Comparison of ENCODE assay signal across 12 cellular contexts in the genomic region with DNA sequence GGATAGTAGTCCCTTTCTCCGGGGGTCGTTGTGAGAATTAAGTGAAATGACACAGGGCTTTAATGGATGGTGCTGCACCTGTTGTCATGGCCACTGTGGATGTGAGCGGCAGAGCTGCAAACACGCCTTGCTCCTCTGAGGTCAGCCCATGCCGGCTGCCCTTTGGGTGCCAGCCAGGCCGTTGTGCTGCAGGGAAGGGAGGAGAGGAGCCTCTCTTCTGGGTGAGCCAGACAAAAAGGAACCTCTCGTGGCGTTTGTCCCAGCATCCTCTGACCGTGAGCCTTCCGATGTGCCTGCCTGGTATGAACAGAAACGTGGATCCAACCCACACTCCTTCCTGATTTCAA.
DNase-seq lines count a peak whose midpoint lies in the region; ATAC-seq, FAIRE-seq and TF ChIP-seq lines count a peak whose summit lies in the region.
"Had no signal": no experiment of that assay in that cellular context is flagged by ENCODE, and none has a peak within 500 bp of the region (broad histone marks: within the 10 kb centered on the region; RNA-seq: fewer than 3 reads in every experiment).

No MANE protein-coding gene starts in this region.

- H3K9ac ChIP-seq in kidney (ENCODE audit: low read length in 2 of 2) = no peak overlapping the region

- no peak overlapping the region for H3K4me3 ChIP-seq in kidney (ENCODE audit: low read length in 2 of 2)
- H3K4me3 ChIP-seq: tibial nerve had no signal

- intact Hi-C loops in kidney (cut with DNase I) = no loop called here
- intact Hi-C loops in activated CD4-positive, alpha-beta T cell treated with anti-CD3 and anti-CD28 coated beads for 36 hours (cut with DNase I, micrococcal nuclease) = no loop called here

- H3K9me3 ChIP-seq in kidney (ENCODE audit: control insufficient read depth in 1 of 2, low read length in 2 of 2) = no peaks in the 10 kb centered on the region
- H3K9me3 ChIP-seq: tibial nerve had no signal

- POLR2A ChIA-PET in activated CD4-positive, alpha-beta T cell treated with anti-CD3 and anti-CD28 coated beads for 36 hours (lab: Charles Lee) = no interaction called here

- no peak for ATAC-seq in GM21786 (IDR thresholded peaks at IDR 0.05; ENCODE audit: unreplicated experiment)
- ATAC-seq in activated CD4-positive, alpha-beta T cell treated with anti-CD3 and anti-CD28 coated beads for 36 hours = no peak

- H3K9me3 Mint-ChIP-seq in brain = peaks cover 0 to 6% (median 3%) of the 10 kb centered on the region in 5 experiments
- no peaks in the 10 kb centered on the region for H3K9me3 Mint-ChIP-seq in activated CD4-positive, alpha-beta T cell treated with anti-CD3 and anti-CD28 coated beads for 36 hours (ENCODE audit: low read depth)
- H3K9me3 Mint-ChIP-seq: activated naive CD4-positive, alpha-beta T cell treated with anti-CD3 and anti-CD28 coated beads for 36 hours; natural killer cell had no signal

- no peak for FAIRE-seq in kidney (lab: Jason Lieb, UNC)
- FAIRE-seq: bronchial epithelial cell had no signal

- no peaks in the 10 kb centered on the region for H3K36me3 ChIP-seq in kidney (ENCODE audit: control insufficient read depth in 1 of 2, insufficient read depth in 2 of 2, low read length in 2 of 2)
- H3K36me3 ChIP-seq: tibial nerve had no signal

- peaks cover 7% of the 10 kb centered on the region for H3K27me3 Mint-ChIP-seq in brain
- peaks cover 4% of the 10 kb centered on the region for H3K27me3 Mint-ChIP-seq in activated CD4-positive, alpha-beta T cell treated with anti-CD3 and anti-CD28 coated beads for 36 hours

- H3K27ac ChIP-seq in kidney (ENCODE audit: low read depth in 2 of 2, low read length in 2 of 2) = no peak overlapping the region

- CTCF ChIA-PET in activated CD4-positive, alpha-beta T cell treated with anti-CD3 and anti-CD28 coated beads for 36 hours (lab: Charles Lee) = no interaction called here

- H3K27ac Mint-ChIP-seq in brain = peak overlapping the region; percentile 49 to 86 (median 74)
- no peak overlapping the region for H3K27ac Mint-ChIP-seq in activated CD4-positive, alpha-beta T cell treated with anti-CD3 and anti-CD28 coated beads for 36 hours
- H3K27ac Mint-ChIP-seq: activated naive CD4-positive, alpha-beta T cell treated with anti-CD3 and anti-CD28 coated beads for 36 hours; natural killer cell had no signal

- peaks cover 6 to 7% of the 10 kb centered on the region in 2 donors for H3K4me1 ChIP-seq in kidney (ENCODE audit: control insufficient read depth in 1 of 2, insufficient read depth in 1 of 2, low read depth in 1 of 2, low read length in 2 of 2)

- H3K4me1 Mint-ChIP-seq in brain = peaks cover 61% of the 10 kb centered on the region
- H3K4me1 Mint-ChIP-seq in activated CD4-positive, alpha-beta T cell treated with anti-CD3 and anti-CD28 coated beads for 36 hours = no peaks in the 10 kb centered on the region
- H3K4me1 Mint-ChIP-seq: natural killer cell had no signal

- H3K4me3 Mint-ChIP-seq in brain = no peak overlapping the region
- H3K4me3 Mint-ChIP-seq in activated CD4-positive, alpha-beta T cell treated with anti-CD3 and anti-CD28 coated beads for 36 hours = no peak overlapping the region
- H3K4me3 Mint-ChIP-seq: activated naive CD4-positive, alpha-beta T cell treated with anti-CD3 and anti-CD28 coated beads for 36 hours; natural killer cell had no signal

- DNase-seq in D341Med (ENCODE audit: low spot score) (peak; percentile 10), kidney (peak; percentile 73), pons (ENCODE audit: low spot score) (peak; percentile 41), H4 (ENCODE audit: low spot score) (no peak)
- DNase-seq in effector CD4-positive, alpha-beta T cell = no peak
- no peak for DNase-seq in activated CD4-positive, alpha-beta T cell treated with anti-CD3 and anti-CD28 coated beads for 36 hours
- DNase-seq: activated naive CD4-positive, alpha-beta T cell treated with anti-CD3 and anti-CD28 coated beads for 36 hours; natural killer cell had no signal

- TF ChIP-seq CTCF in brain (conservative IDR thresholded peaks at IDR 0.05) (no peak), kidney (IDR thresholded peaks at IDR 0.05; ENCODE audit: borderline replicate concordance, extremely low read depth, insufficient read depth) (no peak)

- no peaks in the 10 kb centered on the region for H3K36me3 Mint-ChIP-seq in brain
- H3K36me3 Mint-ChIP-seq in activated CD4-positive, alpha-beta T cell treated with anti-CD3 and anti-CD28 coated beads for 36 hours (ENCODE audit: low read depth) = no peaks in the 10 kb centered on the region
- H3K36me3 Mint-ChIP-seq: natural killer cell had no signal

Comparison
In these comparisons a context has a peak if more than half of its experiments do, and no peak if none do; other contexts are left out.
1. DNase-seq: peak in D341Med (single experiment), kidney (single experiment) and pons (single experiment); none in effector CD4-positive, alpha-beta T cell (single experiment), activated CD4-positive, alpha-beta T cell treated with anti-CD3 and anti-CD28 coated beads for 36 hours (single experiment) and H4 (single experiment).